ENCODE assay signal across 7 cellular contexts in genomic region chr20:10671850-10672578, GRCh38. TPM values are rescaled to one million over a fixed set of nuclear protein-coding genes. Genes with fewer than 3 reads are reported as not detected.
DNase-seq lines count a peak whose midpoint lies in the region; ATAC-seq and TF ChIP-seq lines count a peak whose summit lies in the region.

No MANE protein-coding gene starts in this region.

- H3K4me1 ChIP-seq in heart left ventricle (peaks cover 0 to 48% (median 33%) of the 10 kb centered on the region in 12 donors), psoas muscle (peaks cover 10% of the 10 kb centered on the region)

- peaks cover 29% of the 10 kb centered on the region for H3K27me3 Mint-ChIP-seq in activated naive CD8-positive, alpha-beta T cell

- peak in 1 of 2 donors; percentile 19 for TF ChIP-seq POLR2A in heart left ventricle (IDR thresholded peaks at IDR 0.05)

- peaks cover 17% of the 10 kb centered on the region for H3K4me1 Mint-ChIP-seq in activated naive CD8-positive, alpha-beta T cell (ENCODE audit: low read depth)

- intact Hi-C loops in heart left ventricle (cut with DNase I) (loop anchor here (2.0 to 10.0 kb wide), 25 partner anchors 19 to 873 kb away; no protein-coding TSS in a partner anchor), psoas muscle (cut with DNase I) (loop anchor here (5.0 to 10.0 kb wide), 8 partner anchors 183 to 873 kb away; no protein-coding TSS in a partner anchor)

- WGBS in heart left ventricle, 4 donors: 6 to 17% (median 8%) methylated on average over 13 to 42 of the region's 42 CpGs
- WGBS in psoas muscle, 3 donors: 8 to 23% (median 13%) methylated on average over 39 to 42 of the region's 42 CpGs

- H3K27me3 ChIP-seq in heart left ventricle: no peaks in the 10 kb centered on the region
- no peaks in the 10 kb centered on the region for H3K27me3 ChIP-seq in psoas muscle (ENCODE audit: insufficient read depth in 3 of 3, low read length in 2 of 3)

- H3K4me3 Mint-ChIP-seq in activated naive CD8-positive, alpha-beta T cell: peak overlapping the region; percentile 82

- H3K27ac Mint-ChIP-seq in activated naive CD8-positive, alpha-beta T cell: no peak overlapping the region

- no peaks in the 10 kb centered on the region for H3K36me3 Mint-ChIP-seq in activated naive CD8-positive, alpha-beta T cell

- H3K27ac ChIP-seq in heart left ventricle (peak overlapping the region; percentile 91 to 99 (median 98)), psoas muscle (peak overlapping the region; percentile 92)

- no peaks in the 10 kb centered on the region for H3K9me3 ChIP-seq in heart left ventricle
- no peaks in the 10 kb centered on the region for H3K9me3 ChIP-seq in psoas muscle

- no peaks in the 10 kb centered on the region for H3K9me3 Mint-ChIP-seq in activated naive CD8-positive, alpha-beta T cell (ENCODE audit: low read depth)

- peak; percentile 32 to 68 (median 41) for ATAC-seq in heart left ventricle
- peak in 3 of 4 donors; percentile 25 to 40 (median 32) for ATAC-seq in psoas muscle
- no peak for ATAC-seq in GM21619 (IDR thresholded peaks at IDR 0.05; ENCODE audit: unreplicated experiment)

- H3K36me3 ChIP-seq in heart left ventricle: peaks cover 0 to 35% (median 15%) of the 10 kb centered on the region in 9 donors
- H3K36me3 ChIP-seq in psoas muscle (ENCODE audit: insufficient read depth in 1 of 2, low read depth in 1 of 2): peaks cover 0 to 18% of the 10 kb centered on the region in 2 donors

- H3K4me3 ChIP-seq in LNCaP clone FGC (ENCODE audit: low read depth, low read length) (peak overlapping the region; percentile 79), heart left ventricle (peak overlapping the region; percentile 73 to 98 (median 91)), psoas muscle (peak overlapping the region; percentile 97)

- DNase-seq in GM03348 (ENCODE audit: low spot score) (peak; percentile 71), LNCaP clone FGC (ENCODE audit: low read depth) (peak; percentile 81), heart left ventricle (peak; percentile 81 to 89 (median 86)), psoas muscle (peak; percentile 83 to 89), NCI-H1694 (lab: John Stamatoyannopoulos, UW) (no peak)

- TF ChIP-seq CTCF in LNCaP clone FGC (IDR thresholded peaks at IDR 0.05; ENCODE audit: control insufficient read depth, extremely low read depth, insufficient read depth) (no peak), heart left ventricle (IDR thresholded peaks at IDR 0.05) (no peak), psoas muscle (IDR thresholded peaks at IDR 0.05) (no peak)

RNA-seq across cellular contexts. Expression of gene JAG1, which starts 1.8 kb away (rescaled TPM):
- 10 to 100 TPM; 20.9 to 42.6 (median 29.6) TPM for total RNA-seq in heart left ventricle
- 10 to 100 TPM; 12.5 to 12.7 TPM for polyA plus RNA-seq in heart left ventricle
- 10 to 100 TPM; 10.4 to 35.4 (median 16.0) TPM for total RNA-seq in psoas muscle
- polyA plus RNA-seq in psoas muscle: 1 to 10 TPM; 5.4 to 6.5 (median 5.6) TPM
